8 cellular contexts compared by ENCODE assay signal in genomic region chr9:109817846-109818472, GRCh38. TPM values are rescaled to one million over a fixed set of nuclear protein-coding genes. Genes with fewer than 3 reads are reported as not detected.
DNase-seq lines count a peak whose midpoint lies in the region; ATAC-seq and TF ChIP-seq lines count a peak whose summit lies in the region.

No MANE protein-coding gene starts in this region.

- H3K27ac ChIP-seq in gastroesophageal sphincter (peak overlapping the region in 2 of 4 donors; percentile 25 to 40), ovary (no peak overlapping the region)

- 2 to 5% methylated on average over 8 to 9 of the region's 9 CpGs for WGBS in gastroesophageal sphincter (ENCODE audit: low coverage in 1 of 2), 2 donors
- 2 to 5% (median 5%) methylated on average over 9 of the region's 9 CpGs for WGBS in ovary, 3 donors

- peak; percentile 68 for TF ChIP-seq CTCF in AG09319 (IDR thresholded peaks at IDR 0.05; ENCODE audit: low read depth, low read length)
- TF ChIP-seq CTCF in gastroesophageal sphincter (IDR thresholded peaks at IDR 0.05) = peak; percentile 78 to 95 (median 86)
- peak; percentile 35 to 95 (median 56) for TF ChIP-seq CTCF in ovary (IDR thresholded peaks at IDR 0.05)

- TF ChIP-seq EP300 in gastroesophageal sphincter (IDR thresholded peaks at IDR 0.05) = no peak
- TF ChIP-seq EP300 in ovary (IDR thresholded peaks at IDR 0.05) = no peak

- DNase-seq in AG09319 (ENCODE audit: extremely low read depth, low read depth) (peak; percentile 82), NCI-H460 (ENCODE audit: extremely low read depth, low read depth) (peak; percentile 82), ovary (peak in 4 of 5 donors; percentile 15 to 69 (median 52)), T-helper 9 cell (no peak)
- DNase-seq in activated CD4-positive, alpha-beta T cell treated with anti-CD3 and anti-CD28 coated beads, Interleukin-2, amount 50 U/mL, for 48 hours = peak; percentile 21 to 57

- intact Hi-C loops in ovary (cut with DNase I) = loop anchor here in 1 of 4 donors (10.0 kb wide), 1 partner anchor 243 kb away; no protein-coding TSS in a partner anchor

- ATAC-seq in GM18502 (IDR thresholded peaks at IDR 0.05; ENCODE audit: poor library complexity, unreplicated experiment) (peak; percentile 75), HG03575 (IDR thresholded peaks at IDR 0.05; ENCODE audit: extremely low read depth, insufficient number of reproducible peaks, low FRiP score, unreplicated experiment) (peak; percentile 74), gastroesophageal sphincter (peak; percentile 75)

- H3K9me3 ChIP-seq in gastroesophageal sphincter (no peaks in the 10 kb centered on the region), ovary (no peaks in the 10 kb centered on the region)

- no peaks in the 10 kb centered on the region for H3K27me3 ChIP-seq in gastroesophageal sphincter
- H3K27me3 ChIP-seq in ovary = no peaks in the 10 kb centered on the region

- H3K36me3 ChIP-seq in gastroesophageal sphincter (no peaks in the 10 kb centered on the region), ovary (no peaks in the 10 kb centered on the region)

- H3K4me1 ChIP-seq in gastroesophageal sphincter (peaks cover 3 to 12% (median 3%) of the 10 kb centered on the region in 3 donors), ovary (ENCODE audit: insufficient read depth) (peaks cover 4% of the 10 kb centered on the region)

- H3K4me3 ChIP-seq in gastroesophageal sphincter (no peak overlapping the region), ovary (no peak overlapping the region)

- no peak for TF ChIP-seq POLR2A in gastroesophageal sphincter (IDR thresholded peaks at IDR 0.05)
- no peak for TF ChIP-seq POLR2A in ovary (IDR thresholded peaks at IDR 0.05)

RNA-seq across cellular contexts. Expression of gene PALM2AKAP2, which starts 38.0 kb away (rescaled TPM):
- total RNA-seq in NCI-H460 (2014; rRNA removed; shearing (Covaris generic)) = 1.4 and 1.8 TPM in 2 replicates
- 0.74 TPM in 1 of 2 replicates, not detected in the other for polyA plus RNA-seq in NCI-H460 (2014; cell fraction: nucleus; rRNA removed)
- total RNA-seq in gastroesophageal sphincter (1 to 10 TPM; 2.0 to 8.2 (median 3.6) TPM), ovary (1 to 10 TPM; 1.7 to 6.4 (median 3.5) TPM)
- polyA plus RNA-seq in ovary = 1 to 10 TPM; 2.2 to 9.6 TPM
